Comparison of ENCODE assay signal across 26 cellular contexts in genomic region chr7:133623716-133624115, GRCh38.
"Had no signal": no experiment of that assay in that cellular context is flagged by ENCODE, and none has a peak within 500 bp of the region (broad histone marks: within the 10 kb centered on the region; RNA-seq: fewer than 3 reads in every experiment).

No MANE protein-coding gene starts in this region.

- H3K9me3 ChIP-seq: ascending aorta, body of pancreas had no signal

- DNase-seq: activated CD4-positive, alpha-beta T cell treated with anti-CD3 and anti-CD28 coated beads for 1 hour; activated CD4-positive, alpha-beta T cell treated with anti-CD3 and anti-CD28 coated beads, Interleukin-2, amount 10 ng/mL, durations not matched to agents 24 days and 14 days; activated CD4-positive, alpha-beta T cell treated with anti-CD3 and anti-CD28 coated beads, Interleukin-2, amount 50 U/mL, for 48 hours; activated CD8-positive, alpha-beta memory T cell treated with anti-CD3 and anti-CD28 coated beads, Interleukin-2, amount 10 ng/mL, durations not matched to agents 7 days and 5 days; activated effector memory CD4-positive, alpha-beta T cell treated with anti-CD3 and anti-CD28 coated beads, Interleukin-2, amount 50 U/mL, for 16 hours; activated naive CD4-positive, alpha-beta T cell treated with Interleukin-2 at 50 U/mL for 16 hours; activated naive CD8-positive, alpha-beta T cell treated with anti-CD3 and anti-CD28 coated beads, Interleukin-2, amount 50 U/mL, for 24 hours; activated T-cell treated with anti-CD3 and anti-CD28 coated beads, Interleukin-2, amount 50 U/mL, for 4 hours; amniotic stem cell; body of pancreas; central memory CD4-positive, alpha-beta T cell; Kasumi-1; NCI-H1930; NCI-H2107; NCI-H510A; NCI-H748 treated with DMSO at 0.1 percent for 48 hours; PC-3; SHP77 treated with DMSO at 0.1 percent for 48 hours; T-helper 17 cell; T-helper 9 cell had no signal

- FAIRE-seq: bronchial epithelial cell, K562 had no signal

- ATAC-seq: activated CD8-positive, alpha-beta memory T cell treated with anti-CD3 and anti-CD28 coated beads, Interleukin-2, amount 10 ng/mL, durations not matched to agents 7 days and 5 days; activated naive CD4-positive, alpha-beta T cell treated with anti-CD3 and anti-CD28 coated beads, Interleukin-2, amount 50 U/mL, for 72 hours; activated naive CD8-positive, alpha-beta T cell treated with anti-CD3 and anti-CD28 coated beads, Interleukin-2, amount 50 U/mL, for 24 hours; activated T-cell treated with anti-CD3 and anti-CD28 coated beads, Interleukin-2, amount 50 U/mL, for 4 hours; body of pancreas; K562; PC-3; T-helper 17 cell; WTC11 had no signal

- H3K36me3 ChIP-seq: ascending aorta had no signal

- H3K4me3 ChIP-seq: ascending aorta, body of pancreas, coronary artery, K562 had no signal

- H3K27me3 ChIP-seq: ascending aorta, body of pancreas had no signal

- H3K27ac ChIP-seq: ascending aorta, body of pancreas, coronary artery had no signal
